Comparison of ENCODE assay signal across 27 cellular contexts in the genomic region with DNA sequence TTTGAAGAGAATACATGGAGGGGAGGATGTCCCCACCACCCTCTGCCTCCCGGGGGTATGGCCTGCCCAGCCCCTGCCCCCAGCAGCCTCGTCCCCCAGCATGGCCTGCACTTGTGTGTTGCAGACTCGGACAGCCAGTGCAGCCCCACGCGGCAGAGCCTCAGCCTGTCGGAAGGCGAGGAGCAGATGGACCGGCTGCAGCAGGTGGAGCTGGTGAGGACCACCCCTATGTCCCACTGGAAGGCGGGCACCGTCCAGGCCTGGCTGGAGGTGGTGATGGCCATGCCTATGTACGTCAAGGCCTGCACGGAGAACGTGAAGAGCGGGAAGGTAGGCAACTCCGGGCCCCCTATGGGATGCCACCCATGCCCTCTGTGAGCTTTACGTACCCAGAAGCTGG. TPM values are rescaled to one million over a fixed set of nuclear protein-coding genes. Genes with fewer than 3 reads are reported as not detected.
"Had no signal": no experiment of that assay in that cellular context is flagged by ENCODE, and none has a peak within 500 bp of the region (broad histone marks: within the 10 kb centered on the region; RNA-seq: fewer than 3 reads in every experiment).

No MANE protein-coding gene starts in this region.

- H3K9me3 Mint-ChIP-seq: activated CD4-positive, alpha-beta memory T cell treated with anti-CD3 and anti-CD28 coated beads, Interleukin-2, amount 10 ng/mL, durations not matched to agents 7 days and 5 days; activated CD4-positive, alpha-beta T cell treated with anti-CD3 and anti-CD28 coated beads, Interleukin-2, amount 10 ng/mL, durations not matched to agents 7 days and 5 days; activated naive CD4-positive, alpha-beta T cell treated with anti-CD3 and anti-CD28 coated beads, Interleukin-2, amount 10 ng/mL, durations not matched to agents 7 days and 5 days; activated naive CD4-positive, alpha-beta T cell treated with anti-CD3 and anti-CD28 coated beads, Interleukin-2, amount 50 U/mL, for 72 hours; activated T-cell treated with anti-CD3 and anti-CD28 coated beads, Interleukin-2, amount 50 U/mL, for 24 hours; activated T-cell treated with anti-CD3 and anti-CD28 coated beads, Interleukin-2, amount 50 U/mL, for 72 hours had no signal

- H3K27ac Mint-ChIP-seq: activated CD4-positive, alpha-beta memory T cell treated with anti-CD3 and anti-CD28 coated beads, Interleukin-2, amount 10 ng/mL, durations not matched to agents 7 days and 5 days; activated CD4-positive, alpha-beta T cell treated with anti-CD3 and anti-CD28 coated beads, Interleukin-2, amount 10 ng/mL, durations not matched to agents 7 days and 5 days; activated naive CD4-positive, alpha-beta T cell treated with anti-CD3 and anti-CD28 coated beads, Interleukin-2, amount 10 ng/mL, durations not matched to agents 7 days and 5 days; activated naive CD4-positive, alpha-beta T cell treated with anti-CD3 and anti-CD28 coated beads, Interleukin-2, amount 50 U/mL, for 72 hours; activated T-cell treated with anti-CD3 and anti-CD28 coated beads, Interleukin-2, amount 50 U/mL, for 24 hours; activated T-cell treated with anti-CD3 and anti-CD28 coated beads, Interleukin-2, amount 50 U/mL, for 72 hours had no signal

- H3K27me3 ChIP-seq: adrenal gland, ascending aorta, breast epithelium, cardiac muscle cell, colonic mucosa, esophagus squamous epithelium, gastroesophageal sphincter had no signal

- H3K27ac ChIP-seq: adrenal gland, ascending aorta, breast epithelium, cardiac muscle cell, colonic mucosa, epithelial cell of prostate, esophagus squamous epithelium, gastroesophageal sphincter had no signal

- H3K4me3 ChIP-seq: adrenal gland, ascending aorta, breast epithelium, cardiac muscle cell, colonic mucosa, esophagus squamous epithelium, gastroesophageal sphincter had no signal

- H3K4me1 ChIP-seq: adrenal gland, ascending aorta, breast epithelium, gastroesophageal sphincter had no signal

- H3K4me3 Mint-ChIP-seq: activated CD4-positive, alpha-beta memory T cell treated with anti-CD3 and anti-CD28 coated beads, Interleukin-2, amount 10 ng/mL, durations not matched to agents 7 days and 5 days; activated CD4-positive, alpha-beta T cell treated with anti-CD3 and anti-CD28 coated beads, Interleukin-2, amount 10 ng/mL, durations not matched to agents 7 days and 5 days; activated naive CD4-positive, alpha-beta T cell treated with anti-CD3 and anti-CD28 coated beads, Interleukin-2, amount 10 ng/mL, durations not matched to agents 7 days and 5 days; activated T-cell treated with anti-CD3 and anti-CD28 coated beads, Interleukin-2, amount 50 U/mL, for 24 hours; activated T-cell treated with anti-CD3 and anti-CD28 coated beads, Interleukin-2, amount 50 U/mL, for 72 hours; brain had no signal

- H3K9me3 ChIP-seq: adrenal gland, ascending aorta, breast epithelium, colonic mucosa, esophagus squamous epithelium, gastroesophageal sphincter had no signal

- H3K4me1 Mint-ChIP-seq: activated CD4-positive, alpha-beta memory T cell treated with anti-CD3 and anti-CD28 coated beads, Interleukin-2, amount 10 ng/mL, durations not matched to agents 7 days and 5 days had no signal

- ATAC-seq: activated naive CD4-positive, alpha-beta T cell treated with anti-CD3 and anti-CD28 coated beads, Interleukin-2, amount 50 U/mL, for 72 hours; activated T-cell treated with anti-CD3 and anti-CD28 coated beads, Interleukin-2, amount 50 U/mL, for 72 hours; gastroesophageal sphincter had no signal

- H3K36me3 Mint-ChIP-seq: activated naive CD4-positive, alpha-beta T cell treated with anti-CD3 and anti-CD28 coated beads, Interleukin-2, amount 10 ng/mL, durations not matched to agents 7 days and 5 days; activated naive CD4-positive, alpha-beta T cell treated with anti-CD3 and anti-CD28 coated beads, Interleukin-2, amount 50 U/mL, for 72 hours; brain had no signal

- H3K36me3 ChIP-seq: adrenal gland, ascending aorta, breast epithelium, cardiac muscle cell, colonic mucosa, esophagus squamous epithelium, gastroesophageal sphincter had no signal

- DNase-seq: activated CD4-positive, alpha-beta memory T cell treated with anti-CD3 and anti-CD28 coated beads, Interleukin-2, amount 10 ng/mL, durations not matched to agents 7 days and 5 days; activated CD4-positive, alpha-beta T cell treated with anti-CD3 and anti-CD28 coated beads for 1 hour; activated CD4-positive, alpha-beta T cell treated with anti-CD3 and anti-CD28 coated beads for 4 hours; activated CD4-positive, alpha-beta T cell treated with anti-CD3 and anti-CD28 coated beads, Interleukin-2, amount 10 ng/mL, durations not matched to agents 7 days and 5 days; activated CD4-positive, alpha-beta T cell treated with anti-CD3 and anti-CD28 coated beads, Interleukin-2, amount 50 U/mL, for 4 hours; activated CD8-positive, alpha-beta memory T cell treated with anti-CD3 and anti-CD28 coated beads, Interleukin-2, amount 50 U/mL, for 48 hours; activated gamma-delta T cell; activated naive CD4-positive, alpha-beta T cell; activated naive CD4-positive, alpha-beta T cell treated with anti-CD3 and anti-CD28 coated beads, Interleukin-2, amount 10 ng/mL, durations not matched to agents 7 days and 5 days; activated T-cell treated with anti-CD3 and anti-CD28 coated beads for 4 hours; activated T-cell treated with anti-CD3 and anti-CD28 coated beads, Interleukin-2, amount 50 U/mL, for 24 hours; activated T-cell treated with anti-CD3 and anti-CD28 coated beads, Interleukin-2, amount 50 U/mL, for 72 hours; adrenal gland; central memory CD4-positive, alpha-beta T cell; cerebellar nuclear complex; colonic mucosa; effector CD8-positive, alpha-beta T cell; esophagus squamous epithelium; foreskin melanocyte; T-helper 2 cell had no signal

RNA-seq across cellular contexts. Expression of a gene that starts 59.5 kb away (rescaled TPM):
- total RNA-seq: activated CD4-positive, alpha-beta memory T cell treated with anti-CD3 and anti-CD28 coated beads, Interleukin-2, amount 10 ng/mL, durations not matched to agents 7 days and 5 days; activated CD4-positive, alpha-beta T cell treated with anti-CD3 and anti-CD28 coated beads, Interleukin-2, amount 10 ng/mL, durations not matched to agents 7 days and 5 days; activated T-cell treated with anti-CD3 and anti-CD28 coated beads, Interleukin-2, amount 50 U/mL, for 72 hours; ascending aorta had no signal
